ENCODE assay signal across 11 cellular contexts in genomic region chr9:128245293-128246151, GRCh38. TPM values are rescaled to one million over a fixed set of nuclear protein-coding genes. Genes with fewer than 3 reads are reported as not detected.
DNase-seq lines count a peak whose midpoint lies in the region; ATAC-seq and TF ChIP-seq lines count a peak whose summit lies in the region.
"Had no signal": no experiment of that assay in that cellular context is flagged by ENCODE, and none has a peak within 500 bp of the region (broad histone marks: within the 10 kb centered on the region; RNA-seq: fewer than 3 reads in every experiment).

No MANE protein-coding gene starts in this region.

- intact Hi-C loops in IMR-90 (cut with micrococcal nuclease) (no loop called here), stomach (cut with DNase I; ENCODE audit: low total_unique reads) (no loop called here)

- H2BK20ac ChIP-seq in IMR-90 (ENCODE audit: low read depth, low read length): peak overlapping the region; percentile 66

- H3K27ac ChIP-seq in IMR-90 (ENCODE audit: insufficient read depth, low read length) (peak overlapping the region; percentile 51), angular gyrus (ENCODE audit: low read depth, low read length) (peak overlapping the region; percentile 52), right atrium auricular region (peak overlapping the region; percentile 53 to 80), stomach (peak overlapping the region in 4 of 5 donors; percentile 43 to 75 (median 70))
- H3K27ac ChIP-seq: foreskin keratinocyte, thoracic aorta had no signal

- H3K4me3 ChIP-seq in IMR-90 (ENCODE audit: insufficient read depth, low read depth, low read length) (no peak overlapping the region), right atrium auricular region (peak overlapping the region in 1 of 2 donors; percentile 47), stomach (peak overlapping the region in 2 of 4 donors; percentile 29 to 30)

- TF ChIP-seq POLR2A in IMR-90 (IDR thresholded peaks at IDR 0.05; ENCODE audit: low read depth, low read length) (no peak), stomach (IDR thresholded peaks at IDR 0.05) (no peak)

- CTCF ChIA-PET in IMR-90 (lab: Yijun Ruan, JAX): no interaction called here

- no peak for TF ChIP-seq RAD21 in IMR-90 (IDR thresholded peaks at IDR 0.05; ENCODE audit: low read length)

- in situ Hi-C loops in IMR-90 (cut with MboI; ENCODE audit: low sequenced_read_pairs): no loop called here

- H2AK5ac ChIP-seq in IMR-90 (ENCODE audit: low read depth, low read length): peak overlapping the region; percentile 99

- H4K91ac ChIP-seq in IMR-90 (ENCODE audit: insufficient read depth, low read depth, low read length): peak overlapping the region; percentile 88

- 13% methylated on average over 6 of the region's 18 CpGs; no CpG with 5 or more reads in 1 of the 2 experiments for WGBS in IMR-90 (ENCODE audit: extremely low coverage in 2 of 2, insufficient read length in 1 of 2), 2 experiments
- WGBS in stomach, 5 donors: 33 to 58% (median 41%) methylated on average over 4 to 18 of the region's 18 CpGs

- H2BK15ac ChIP-seq in IMR-90 (ENCODE audit: low read depth, low read length): peak overlapping the region; percentile 99

- H2AK9ac ChIP-seq in IMR-90 (replicated peaks; ENCODE audit: low read depth, low read length, poor library complexity): peak overlapping the region; percentile 95

- peak overlapping the region; percentile 96 for H3K23ac ChIP-seq in IMR-90 (ENCODE audit: low read depth, low read length)

- H3K36me3 ChIP-seq in IMR-90 (ENCODE audit: control insufficient read depth, insufficient read depth, low read length) (no peaks in the 10 kb centered on the region), right atrium auricular region (no peaks in the 10 kb centered on the region), stomach (no peaks in the 10 kb centered on the region)
- H3K36me3 ChIP-seq: thoracic aorta had no signal

- no peaks in the 10 kb centered on the region for H4K20me1 ChIP-seq in IMR-90 (ENCODE audit: insufficient read depth, low read length)

- dilution Hi-C loops in IMR-90 (cut with HindIII; ENCODE audit: low sequenced_read_pairs, unreplicated experiment): no loop called here

- H4K5ac ChIP-seq in IMR-90 (ENCODE audit: low read depth, low read length): peak overlapping the region; percentile 62

- H3K9me3 ChIP-seq in IMR-90 (ENCODE audit: control insufficient read depth, insufficient read depth, low read length): no peaks in the 10 kb centered on the region
- no peaks in the 10 kb centered on the region for H3K9me3 ChIP-seq in right atrium auricular region
- H3K9me3 ChIP-seq in stomach: no peaks in the 10 kb centered on the region
- H3K9me3 ChIP-seq: thoracic aorta had no signal

- H2BK5ac ChIP-seq in IMR-90 (ENCODE audit: low read depth, low read length, poor library complexity, severe bottlenecking): peak overlapping the region; percentile 72

- peak; percentile 81 for DNase-seq in IMR-90
- no peak for DNase-seq in right atrium auricular region (ENCODE audit: low spot score)
- no peak for DNase-seq in stomach
- DNase-seq in stimulated activated CD8-positive, alpha-beta memory T cell treated with anti-CD3 and anti-CD28 coated beads, Interleukin-4, amount 100 ng/mL, for 48 hours: no peak
- no peak for DNase-seq in activated CD8-positive, alpha-beta memory T cell treated with anti-CD3 and anti-CD28 coated beads for 24 hours
- DNase-seq: foreskin keratinocyte; NK-92 treated with Interleukin-12 subunit alpha and Interleukin-12 subunit beta, amount 100 ng/mL, for 24 hours had no signal

- peak overlapping the region; percentile 99 for H3K4ac ChIP-seq in IMR-90 (ENCODE audit: low read depth, low read length)

- no peaks in the 10 kb centered on the region for H3K27me3 ChIP-seq in IMR-90 (ENCODE audit: control insufficient read depth, insufficient read depth, low read length)
- H3K27me3 ChIP-seq in right atrium auricular region: no peaks in the 10 kb centered on the region
- H3K27me3 ChIP-seq in stomach: peaks cover 0 to 37% (median 10%) of the 10 kb centered on the region in 3 donors
- H3K27me3 ChIP-seq: foreskin keratinocyte had no signal

- H3K56ac ChIP-seq in IMR-90 (ENCODE audit: extremely low read depth, insufficient read depth, low read length): peak overlapping the region; percentile 43; the same call in 1 of the 2 replicates

- no peak for TF ChIP-seq EP300 in stomach (IDR thresholded peaks at IDR 0.05)

- H3K4me1 ChIP-seq in IMR-90 (ENCODE audit: control insufficient read depth, insufficient read depth, low read length) (peaks cover 26% of the 10 kb centered on the region), right atrium auricular region (peaks cover 0 to 39% of the 10 kb centered on the region in 2 donors), stomach (peaks cover 6 to 31% (median 28%) of the 10 kb centered on the region in 4 donors)
- H3K4me1 ChIP-seq: foreskin keratinocyte had no signal

- peak overlapping the region; percentile 30 for H3K9ac ChIP-seq in IMR-90 (ENCODE audit: low read depth, low read length)

- no TSS peak for BruUV-seq in IMR-90 (replicated peaks; lab: Mats Ljungman, UMichigan)

- H2AFZ ChIP-seq in IMR-90 (replicated peaks; ENCODE audit: low read length, poor library complexity): peak overlapping the region; percentile 93

- peak overlapping the region; percentile 85 for H2BK120ac ChIP-seq in IMR-90 (ENCODE audit: low read depth, low read length)

- peak overlapping the region; percentile 16 for H3K18ac ChIP-seq in IMR-90 (ENCODE audit: low read depth, low read length)

- peak overlapping the region; percentile 91 to 99 for H4K8ac ChIP-seq in IMR-90 (ENCODE audit: low read depth in 2 of 2, low read length in 2 of 2)

- ATAC-seq in IMR-90 (ENCODE audit: low read depth) (peak; percentile 47), HG02610 (IDR thresholded peaks at IDR 0.05; ENCODE audit: unreplicated experiment) (no peak), GM21528 (IDR thresholded peaks at IDR 0.05; ENCODE audit: low FRiP score, unreplicated experiment) (no peak)
- ATAC-seq: foreskin keratinocyte had no signal

- POLR2A ChIA-PET in IMR-90 (lab: Charles Lee; ENCODE audit: unreplicated experiment): no interaction called here

- H3K79me1 ChIP-seq in IMR-90 (ENCODE audit: low read depth in 1 of 2, low read length in 2 of 2): peaks cover 0 to 15% of the 10 kb centered on the region in 2 experiments; a peak in 2 of 4 replicates

- H3K14ac ChIP-seq in IMR-90 (replicated peaks; ENCODE audit: low read depth, low read length): peak overlapping the region; percentile 99

- H3K9me1 ChIP-seq in IMR-90 (ENCODE audit: insufficient read depth, low read length): peaks cover 23% of the 10 kb centered on the region

- H3K4me2 ChIP-seq in IMR-90 (ENCODE audit: low read depth, low read length): peak overlapping the region; percentile 3

- TF ChIP-seq CTCF in IMR-90 (conservative IDR thresholded peaks at IDR 0.05; ENCODE audit: low read depth, low read length) (no peak), right atrium auricular region (IDR thresholded peaks at IDR 0.05) (no peak), stomach (IDR thresholded peaks at IDR 0.05) (no peak)

TF ChIP-seq in IMR-90, 13 proteins besides CTCF, POLR2A, EP300 and RAD21:
- TF ChIP-seq MXI1 (IDR thresholded peaks at IDR 0.05; ENCODE audit: borderline replicate concordance, low read depth, low read length) (peak; percentile 47; the same call in 1 of the 2 replicates), MAZ (IDR thresholded peaks at IDR 0.05; ENCODE audit: borderline replicate concordance, low read depth, low read length) (no peak)
TF ChIP-seq in IMR-90: peak in this region for 1.

RNA-seq across cellular contexts. Expression of gene GOLGA2, which starts 30.3 kb away (rescaled TPM):
- total RNA-seq in IMR-90 (2012; rRNA removed) (118 TPM in 2 replicates), right atrium auricular region (10 to 100 TPM; 83.3 to 91.6 TPM), stomach (100 to 1,000 TPM in 2 of 5 donors, 10 to 100 TPM in 3; 48.4 to 204 (median 92.7) TPM)
- polyA plus RNA-seq in IMR-90 (2012; rRNA removed) (124 and 146 TPM in 2 replicates), stomach (10 to 100 TPM; 54.3 to 62.3 (median 60.1) TPM)
- polyA plus RNA-seq in IMR-90 (2012; cell fraction: cytosol; rRNA removed): 69.6 and 69.8 TPM in 2 replicates
- polyA plus RNA-seq in IMR-90 (2012; cell fraction: nucleus; rRNA removed; ENCODE audit: low replicate concordance): 168 and 324 TPM in 2 replicates

RNA-seq across cellular contexts. Expression of gene SWI5, which starts 30.6 kb away (rescaled TPM):
- total RNA-seq in IMR-90 (2012; rRNA removed): 37.5 and 38.9 TPM in 2 replicates
- polyA plus RNA-seq in IMR-90 (2012; rRNA removed): 93.5 and 99.7 TPM in 2 replicates
- 67.9 and 73.4 TPM in 2 replicates for polyA plus RNA-seq in IMR-90 (2012; cell fraction: cytosol; rRNA removed)
- 21.7 and 25.2 TPM in 2 replicates for polyA plus RNA-seq in IMR-90 (2012; cell fraction: nucleus; rRNA removed; ENCODE audit: low replicate concordance)
- total RNA-seq in right atrium auricular region: 10 to 100 TPM; 21.5 to 23.0 TPM
- total RNA-seq in stomach: 10 to 100 TPM in 2 of 5 donors, 1 to 10 TPM in 1, not detected in 2; 8.1 to 61.3 (median 13.0) TPM
- 10 to 100 TPM; 31.8 to 36.5 (median 34.1) TPM for polyA plus RNA-seq in stomach

RNA-seq across cellular contexts. Expression of gene DNM1, which starts 42.3 kb away (rescaled TPM):
- total RNA-seq in IMR-90 (2012; rRNA removed): 11.4 and 13.6 TPM in 2 replicates
- polyA plus RNA-seq in IMR-90 (2012; rRNA removed): 17.7 and 19.3 TPM in 2 replicates
- 7.8 and 11.0 TPM in 2 replicates for polyA plus RNA-seq in IMR-90 (2012; cell fraction: cytosol; rRNA removed)
- polyA plus RNA-seq in IMR-90 (2012; cell fraction: nucleus; rRNA removed; ENCODE audit: low replicate concordance): 110 and 165 TPM in 2 replicates
- total RNA-seq in right atrium auricular region: 1 to 10 TPM; 2.5 to 3.9 TPM
- 10 to 100 TPM; 20.1 to 60.8 (median 25.0) TPM for total RNA-seq in stomach
- 1 to 10 TPM; 2.3 to 4.8 (median 3.5) TPM for polyA plus RNA-seq in stomach

RNA-seq across cellular contexts. Expression of gene CIZ1, which starts 54.1 kb away (rescaled TPM):
- 13.8 and 20.6 TPM in 2 replicates for total RNA-seq in IMR-90 (2012; rRNA removed)
- 51.9 and 54.4 TPM in 2 replicates for polyA plus RNA-seq in IMR-90 (2012; rRNA removed)
- polyA plus RNA-seq in IMR-90 (2012; cell fraction: cytosol; rRNA removed): 31.3 and 33.3 TPM in 2 replicates
- polyA plus RNA-seq in IMR-90 (2012; cell fraction: nucleus; rRNA removed; ENCODE audit: low replicate concordance): 104 and 121 TPM in 2 replicates
- total RNA-seq in right atrium auricular region: 10 to 100 TPM; 41.6 to 45.9 TPM
- total RNA-seq in stomach: 100 to 1,000 TPM in 1 of 5 donors, 10 to 100 TPM in 4; 15.2 to 217 (median 62.2) TPM
- polyA plus RNA-seq in stomach: 10 to 100 TPM; 41.0 to 62.7 (median 49.0) TPM
